In genomic region chr4:986949-987688, GRCh38 we compare ENCODE assay signal across 8 cellular contexts. TPM values are rescaled to one million over a fixed set of nuclear protein-coding genes. Genes with fewer than 3 reads are reported as not detected.
DNase-seq lines count a peak whose midpoint lies in the region; ATAC-seq and TF ChIP-seq lines count a peak whose summit lies in the region.

IDUA (plus strand) TSS chr4:987044; CDS start chr4:987085, 41 bp downstream.

- H3K4me3 ChIP-seq in OCI-LY3 (ENCODE audit: low read length) (peak within 1 kb of the TSS; percentile 90), esophagus (ENCODE audit: low read depth in 1 of 2, low read length in 2 of 2) (peak within 1 kb of the TSS; percentile 69 to 70), muscle layer of duodenum (ENCODE audit: low read depth in 1 of 2, low read length in 2 of 2) (peak within 1 kb of the TSS; percentile 72 to 83)

- H3K9me3 ChIP-seq in OCI-LY3 (ENCODE audit: insufficient read depth, low read length) (no peaks in the 10 kb centered on the region), esophagus (ENCODE audit: control insufficient read depth in 2 of 2, insufficient read depth in 1 of 2, low read depth in 1 of 2, low read length in 1 of 2) (no peaks in the 10 kb centered on the region), muscle layer of duodenum (ENCODE audit: control insufficient read depth in 1 of 2, low read length in 2 of 2) (no peaks in the 10 kb centered on the region)

- H3K27ac ChIP-seq in OCI-LY3 (ENCODE audit: low read length) (no peak within 1 kb of the TSS), esophagus (ENCODE audit: low read depth in 2 of 2, low read length in 1 of 2) (peak within 1 kb of the TSS; percentile 36 to 64), muscle layer of duodenum (ENCODE audit: low read length) (peak within 1 kb of the TSS; percentile 45)

- H3K27me3 ChIP-seq in OCI-LY3 (ENCODE audit: low read depth, low read length) (no peaks in the 10 kb centered on the region), esophagus (ENCODE audit: control insufficient read depth in 1 of 2, insufficient read depth in 2 of 2, low read length in 2 of 2) (no peaks in the 10 kb centered on the region), muscle layer of duodenum (ENCODE audit: low read depth, low read length) (no peaks in the 10 kb centered on the region)

- H2AFZ ChIP-seq in OCI-LY3 (ENCODE audit: low read depth, low read length): peak within 1 kb of the TSS; percentile 91

- H3K36me3 ChIP-seq in OCI-LY3 (replicated peaks; ENCODE audit: low read depth, low read length) (no peaks in the 10 kb centered on the region), esophagus (ENCODE audit: control insufficient read depth in 2 of 2, insufficient read depth in 2 of 2, low read length in 1 of 2) (peaks cover 2 to 18% of the 10 kb centered on the region in 2 donors), muscle layer of duodenum (ENCODE audit: control insufficient read depth in 1 of 2, insufficient read depth in 2 of 2, low read length in 2 of 2) (peaks cover 0 to 30% of the 10 kb centered on the region in 2 donors)

- ATAC-seq in GM19023 (IDR thresholded peaks at IDR 0.05; ENCODE audit: unreplicated experiment) (peak; percentile 65), HG03280 (IDR thresholded peaks at IDR 0.05; ENCODE audit: unreplicated experiment) (peak; percentile 73)

- peak within 1 kb of the TSS; percentile 93 for H3K4me2 ChIP-seq in OCI-LY3 (ENCODE audit: low read length)

- WGBS in esophagus, 2 donors: 1% methylated on average over 65 of the region's 65 CpGs

- H3K4me1 ChIP-seq in OCI-LY3 (ENCODE audit: low read length): peaks cover 23% of the 10 kb centered on the region
- H3K4me1 ChIP-seq in esophagus (ENCODE audit: control insufficient read depth in 2 of 2, insufficient read depth in 2 of 2, low read length in 1 of 2): peaks cover 4 to 16% of the 10 kb centered on the region in 2 donors
- H3K4me1 ChIP-seq in muscle layer of duodenum (ENCODE audit: control insufficient read depth in 1 of 2, insufficient read depth in 2 of 2, low read length in 2 of 2): peaks cover 4 to 31% of the 10 kb centered on the region in 2 donors

- peak within 1 kb of the TSS; percentile 80 for H3K9ac ChIP-seq in OCI-LY3 (ENCODE audit: low read length)

- TF ChIP-seq CTCF in OCI-LY3 (IDR thresholded peaks at IDR 0.05; ENCODE audit: low read depth, low read length): peak; percentile 62

- no peaks in the 10 kb centered on the region for H3K79me2 ChIP-seq in OCI-LY3 (ENCODE audit: low read length)

- DNase-seq in AML-193 (lab: John Stamatoyannopoulos, UW) (peak; percentile 39 to 60), activated T-cell treated with anti-CD3 and anti-CD28 coated beads for 48 hours (ENCODE audit: low read depth) (peak; percentile 84)
- peak; percentile 76 for DNase-seq in stimulated activated CD8-positive, alpha-beta memory T cell treated with anti-CD3 and anti-CD28 coated beads, Interleukin-7, amount 100 ng/mL, for 24 hours (ENCODE audit: low read depth)

- H4K20me1 ChIP-seq in OCI-LY3 (ENCODE audit: insufficient read depth, low read length): no peaks in the 10 kb centered on the region

RNA-seq across cellular contexts. Expression of gene IDUA, which starts in this region (rescaled TPM):
- polyA plus RNA-seq in esophagus: 10 to 100 TPM; 10.0 to 17.8 TPM
